Comparison of ENCODE assay signal across 9 cellular contexts in genomic region chr10:72084094-72084459, GRCh38. TPM values are rescaled to one million over a fixed set of nuclear protein-coding genes. Genes with fewer than 3 reads are reported as not detected.
A peak's percentile ranks its signal among the peaks of the same experiment; 100 is the strongest.
DNase-seq lines count a peak whose midpoint lies in the region; ATAC-seq and TF ChIP-seq lines count a peak whose summit lies in the region.
"Had no signal": no experiment of that assay in that cellular context is flagged by ENCODE, and none has a peak within 500 bp of the region (broad histone marks: within the 10 kb centered on the region; RNA-seq: fewer than 3 reads in every experiment).

No MANE protein-coding gene starts in this region.

- H3K27me3 ChIP-seq in H7 (ENCODE audit: control insufficient read depth, insufficient read depth, low read length) (peaks cover 34% of the 10 kb centered on the region), upper lobe of right lung (peaks cover 23% of the 10 kb centered on the region)

- peak overlapping the region; percentile 88 for H3K27ac Mint-ChIP-seq in activated naive CD8-positive, alpha-beta T cell treated with anti-CD3 and anti-CD28 coated beads for 36 hours

- H3K36me3 Mint-ChIP-seq in activated naive CD8-positive, alpha-beta T cell treated with anti-CD3 and anti-CD28 coated beads for 36 hours = peaks cover 45% of the 10 kb centered on the region

- H3K4me3 ChIP-seq in H7 (ENCODE audit: insufficient read depth, low read depth, low read length) (no peak overlapping the region), upper lobe of right lung (no peak overlapping the region)
- H3K4me3 ChIP-seq: body of pancreas had no signal

- DNase-seq in H7 (peak; percentile 37), upper lobe of right lung (no peak), AG20443 (ENCODE audit: low spot score) (no peak), NCI-H1417 treated with DMSO at 0.1 percent for 48 hours (lab: John Stamatoyannopoulos, UW) (no peak)
- DNase-seq in activated CD4-positive, alpha-beta T cell treated with anti-CD3 and anti-CD28 coated beads, Interleukin-2, amount 50 U/mL, for 4 hours = peak; percentile 53 to 56
- DNase-seq in activated naive CD8-positive, alpha-beta T cell treated with anti-CD3 and anti-CD28 coated beads for 36 hours = peak; percentile 80
- peak; percentile 75 for DNase-seq in stimulated activated CD4-positive, alpha-beta T cell treated with anti-CD3 and anti-CD28 coated beads, Interleukin-15, amount 100 ng/mL, for 24 hours
- DNase-seq: body of pancreas had no signal

- H3K9me3 ChIP-seq in upper lobe of right lung = no peaks in the 10 kb centered on the region
- H3K9me3 ChIP-seq: body of pancreas had no signal

- H3K36me3 ChIP-seq in H7 (replicated peaks; ENCODE audit: control insufficient read depth, insufficient read depth, low read length) (no peaks in the 10 kb centered on the region), upper lobe of right lung (no peaks in the 10 kb centered on the region)

- intact Hi-C loops in upper lobe of right lung (cut with DNase I) = no loop called here

- H3K4me3 Mint-ChIP-seq in activated naive CD8-positive, alpha-beta T cell treated with anti-CD3 and anti-CD28 coated beads for 36 hours = peak overlapping the region; percentile 92

- ATAC-seq in upper lobe of right lung (no peak), esophagus mucosa (no peak)
- ATAC-seq: body of pancreas had no signal

- H3K4me1 Mint-ChIP-seq in activated naive CD8-positive, alpha-beta T cell treated with anti-CD3 and anti-CD28 coated beads for 36 hours = peaks cover 70% of the 10 kb centered on the region

- no peaks in the 10 kb centered on the region for H3K9me3 Mint-ChIP-seq in activated naive CD8-positive, alpha-beta T cell treated with anti-CD3 and anti-CD28 coated beads for 36 hours

- H3K4me1 ChIP-seq in upper lobe of right lung = peaks cover 14% of the 10 kb centered on the region

- H3K27ac ChIP-seq in upper lobe of right lung = no peak overlapping the region
- H3K27ac ChIP-seq: body of pancreas had no signal

- H3K27me3 Mint-ChIP-seq in activated naive CD8-positive, alpha-beta T cell treated with anti-CD3 and anti-CD28 coated beads for 36 hours = peaks cover 6% of the 10 kb centered on the region

- TF ChIP-seq CTCF in upper lobe of right lung (IDR thresholded peaks at IDR 0.05) = no peak

RNA-seq across cellular contexts. Expression of gene SPOCK2, which starts 4.3 kb away (rescaled TPM):
- 1.3 TPM in 2 replicates for total RNA-seq in H7 (2014; rRNA removed; shearing (Covaris generic))
- 100 to 1,000 TPM; 136 to 142 TPM for total RNA-seq in activated naive CD8-positive, alpha-beta T cell treated with anti-CD3 and anti-CD28 coated beads for 36 hours
- total RNA-seq in upper lobe of right lung = 187 TPM
- 1.5 TPM for total RNA-seq in esophagus mucosa

Comparison
In these comparisons a context has a peak if more than half of its experiments do, and no peak if none do; other contexts are left out.
1. DNase-seq: peak in H7 (single experiment), activated CD4-positive, alpha-beta T cell treated with anti-CD3 and anti-CD28 coated beads, Interleukin-2, amount 50 U/mL, for 4 hours (2 of 2), activated naive CD8-positive, alpha-beta T cell treated with anti-CD3 and anti-CD28 coated beads for 36 hours (single experiment) and stimulated activated CD4-positive, alpha-beta T cell treated with anti-CD3 and anti-CD28 coated beads, Interleukin-15, amount 100 ng/mL, for 24 hours (single experiment); none in upper lobe of right lung (single experiment), AG20443 (single experiment) and NCI-H1417 treated with DMSO at 0.1 percent for 48 hours (single experiment).
2. RNA of gene SPOCK2, which starts 4.3 kb away (total RNA-seq): 187 TPM in upper lobe of right lung (single experiment) and 136 to 142 TPM in activated naive CD8-positive, alpha-beta T cell treated with anti-CD3 and anti-CD28 coated beads for 36 hours; 1.5 TPM in esophagus mucosa (single experiment) and 1.3 TPM in H7; every median in the first group is over 10 times any median in the second.